Comparison of ENCODE assay signal across 18 cellular contexts in the genomic region with DNA sequence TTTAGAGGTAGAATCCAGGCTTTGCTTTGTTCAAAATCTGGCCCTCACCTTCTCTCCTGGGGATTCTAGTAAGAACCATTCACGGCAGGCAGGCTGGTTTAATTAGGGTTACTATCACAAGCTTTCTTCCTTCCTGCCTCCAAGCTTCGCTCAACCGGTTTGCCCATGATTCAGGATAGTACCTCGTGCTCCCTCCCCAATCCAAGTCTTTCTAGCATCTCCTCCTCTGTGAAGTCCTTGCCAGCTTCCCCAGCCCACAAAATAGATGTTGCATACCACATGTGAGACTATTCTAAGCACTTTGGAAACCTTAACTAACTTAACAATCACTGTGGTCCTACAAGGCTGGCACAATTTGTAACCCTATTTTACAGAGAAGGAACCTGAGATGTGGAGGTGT.
DNase-seq lines count a peak whose midpoint lies in the region; ATAC-seq, FAIRE-seq and TF ChIP-seq lines count a peak whose summit lies in the region.
"Had no signal": no experiment of that assay in that cellular context is flagged by ENCODE, and none has a peak within 500 bp of the region (broad histone marks: within the 10 kb centered on the region; RNA-seq: fewer than 3 reads in every experiment).

No MANE protein-coding gene starts in this region.

- H3K9me1 ChIP-seq in keratinocyte (ENCODE audit: control insufficient read depth, extremely low read depth, insufficient read depth, low read length): no peaks in the 10 kb centered on the region

- peak overlapping the region; percentile 1 for H3K27ac Mint-ChIP-seq in type B pancreatic cell
- H3K27ac Mint-ChIP-seq: activated naive CD8-positive, alpha-beta T cell; natural killer cell treated with Interleukin-12 subunit alpha and Interleukin-12 subunit beta and Interleukin-15 and Interleukin-18, amount 100 ng/mL, for 72 hours had no signal

- no peaks in the 10 kb centered on the region for H3K9me3 Mint-ChIP-seq in type B pancreatic cell
- H3K9me3 Mint-ChIP-seq: natural killer cell treated with Interleukin-12 subunit alpha and Interleukin-12 subunit beta and Interleukin-15 and Interleukin-18, amount 100 ng/mL, for 72 hours had no signal

- H3K36me3 ChIP-seq in keratinocyte (ENCODE audit: control insufficient read depth in 2 of 2, extremely low read depth in 1 of 2, insufficient read depth in 2 of 2, low read length in 2 of 2) (no peaks in the 10 kb centered on the region), SK-N-SH (replicated peaks in 1 of 2; ENCODE audit: control insufficient read depth in 1 of 2, insufficient read depth in 2 of 2, low read length in 1 of 2) (no peaks in the 10 kb centered on the region), lower lobe of right lung (no peaks in the 10 kb centered on the region)
- H3K36me3 ChIP-seq: thoracic aorta had no signal

- TF ChIP-seq RAD21 in SK-N-SH (IDR thresholded peaks at IDR 0.05; ENCODE audit: low read length): no peak

- peak overlapping the region; percentile 18 for H3K4me3 Mint-ChIP-seq in type B pancreatic cell
- H3K4me3 Mint-ChIP-seq: activated naive CD8-positive, alpha-beta T cell; natural killer cell treated with Interleukin-12 subunit alpha and Interleukin-12 subunit beta and Interleukin-15 and Interleukin-18, amount 100 ng/mL, for 72 hours had no signal

- POLR2A ChIA-PET in SK-N-SH (lab: Yijun Ruan, JAX): no interaction called here

- H3F3A ChIP-seq in SK-N-SH (replicated peaks; ENCODE audit: insufficient read depth): peaks cover 27% of the 10 kb centered on the region

- peaks cover 41% of the 10 kb centered on the region for H3K4me1 ChIP-seq in keratinocyte (ENCODE audit: control insufficient read depth, extremely low read depth, insufficient read depth, low read length)
- peaks cover 7 to 29% of the 10 kb centered on the region in 2 experiments for H3K4me1 ChIP-seq in SK-N-SH (ENCODE audit: control insufficient read depth in 1 of 2, insufficient read depth in 2 of 2, low read depth in 1 of 2, low read length in 1 of 2)
- H3K4me1 ChIP-seq in lower lobe of right lung: peaks cover 40% of the 10 kb centered on the region

- in situ Hi-C loops in astrocyte of the cerebellum (cut with HindIII; ENCODE audit: low sequenced_read_pairs): loop anchor here (5.0 kb wide), 1 partner anchor 52 kb away; no protein-coding TSS in a partner anchor

- H3K9me2 ChIP-seq in SK-N-SH: no peaks in the 10 kb centered on the region

- intact Hi-C loops in lower lobe of right lung (cut with DNase I): no loop called here

- TF ChIP-seq CTCF in astrocyte of the cerebellum (IDR thresholded peaks at IDR 0.05; ENCODE audit: low read depth, low read length, missing control alignments) (no peak), keratinocyte (optimal IDR thresholded peaks at IDR 0.05 in 1 of 3, IDR thresholded peaks at IDR 0.05 in 1 of 3, conservative IDR thresholded peaks at IDR 0.05 in 1 of 3; ENCODE audit: extremely low read depth in 1 of 3, insufficient read depth in 2 of 3, low read length in 3 of 3) (no peak), type B pancreatic cell (conservative IDR thresholded peaks at IDR 0.05) (no peak), SK-N-SH (IDR thresholded peaks at IDR 0.05) (no peak), lower lobe of right lung (IDR thresholded peaks at IDR 0.05) (no peak)

- no peaks in the 10 kb centered on the region for H3K27me3 ChIP-seq in keratinocyte (ENCODE audit: control insufficient read depth, extremely low read depth, insufficient read depth, low read length)
- H3K27me3 ChIP-seq in SK-N-SH (ENCODE audit: insufficient read depth): no peaks in the 10 kb centered on the region
- no peaks in the 10 kb centered on the region for H3K27me3 ChIP-seq in lower lobe of right lung (ENCODE audit: low read depth)

- no peak for TF ChIP-seq EP300 in SK-N-SH (IDR thresholded peaks at IDR 0.05; ENCODE audit: borderline replicate concordance in 1 of 2, low read depth in 1 of 2, low read length in 1 of 2)

- no peaks in the 10 kb centered on the region for H3K36me3 Mint-ChIP-seq in type B pancreatic cell
- H3K36me3 Mint-ChIP-seq: activated naive CD8-positive, alpha-beta T cell; natural killer cell treated with Interleukin-12 subunit alpha and Interleukin-12 subunit beta and Interleukin-15 and Interleukin-18, amount 100 ng/mL, for 72 hours had no signal

- no peak overlapping the region for H3K9ac ChIP-seq in keratinocyte (ENCODE audit: control insufficient read depth, extremely low read depth, insufficient read depth, low read length)
- no peak overlapping the region for H3K9ac ChIP-seq in SK-N-SH

- CTCF ChIA-PET in SK-N-SH (lab: Yijun Ruan, JAX): interaction anchor here (3.9 to 4.8 kb wide), 2 partner anchors 10 to 228 kb away, joined by 17 to 33 read pairs; no protein-coding TSS in a partner anchor

- H3K27ac ChIP-seq in keratinocyte (ENCODE audit: control insufficient read depth, insufficient read depth, low read length): peak overlapping the region; percentile 73
- no peak overlapping the region for H3K27ac ChIP-seq in SK-N-SH (ENCODE audit: low read depth in 2 of 2, low read length in 1 of 2)
- H3K27ac ChIP-seq in lower lobe of right lung: no peak overlapping the region
- H3K27ac ChIP-seq: 22Rv1, thoracic aorta had no signal

- peaks cover 3% of the 10 kb centered on the region for H3K27me3 Mint-ChIP-seq in type B pancreatic cell
- H3K27me3 Mint-ChIP-seq: activated naive CD8-positive, alpha-beta T cell had no signal

- DNase-seq in DMS53 (lab: John Stamatoyannopoulos, UW) (peak; percentile 31), DMS53 treated with DMSO at 0.1 percent for 48 hours (lab: John Stamatoyannopoulos, UW; ENCODE audit: unreplicated experiment) (no peak), astrocyte of the cerebellum (ENCODE audit: low read depth) (peak; percentile 42), keratinocyte (ENCODE audit: low read depth, low spot score) (peak; percentile 49), type B pancreatic cell (ENCODE audit: extremely low spot score, unreplicated experiment) (no peak), NAMALWA (ENCODE audit: low spot score) (no peak), SK-N-SH (no peak), lower lobe of right lung (no peak)
- DNase-seq: DMS 273 treated with DMSO at 0.1 percent for 48 hours, NCI-H1048, NCI-H524 treated with DMSO at 0.1 percent for 48 hours, Right ventricle myocardium superior had no signal

- dilution Hi-C loops in keratinocyte (cut with MboI; ENCODE audit: extremely low pct_ligation_motif_present, low sequenced_read_pairs): no loop called here

- H4K20me1 ChIP-seq in keratinocyte (ENCODE audit: control insufficient read depth, extremely low read depth, insufficient read depth, low read length): no peaks in the 10 kb centered on the region
- H4K20me1 ChIP-seq in SK-N-SH (ENCODE audit: insufficient read depth): no peaks in the 10 kb centered on the region

- FAIRE-seq in keratinocyte (lab: Jason Lieb, UNC): peak; percentile 93
- FAIRE-seq: GM12892, H54 had no signal

- WGBS in SK-N-SH (ENCODE audit: low lambda C conversion rate): 89% methylated on average over 4 of the region's 4 CpGs

- H3K4me1 Mint-ChIP-seq in type B pancreatic cell (ENCODE audit: unreplicated experiment): peaks cover 30% of the 10 kb centered on the region

- H3K4me3 ChIP-seq in astrocyte of the cerebellum (ENCODE audit: low read depth, low read length) (no peak overlapping the region), keratinocyte (ENCODE audit: control insufficient read depth in 2 of 3, extremely low read depth in 1 of 3, insufficient read depth in 2 of 3, low read depth in 1 of 3, low read length in 3 of 3) (no peak overlapping the region), SK-N-SH (ENCODE audit: low read depth in 2 of 2, low read length in 1 of 2) (no peak overlapping the region), lower lobe of right lung (no peak overlapping the region)
- H3K4me3 ChIP-seq: thoracic aorta had no signal

- H3K79me2 ChIP-seq in keratinocyte (ENCODE audit: control insufficient read depth, insufficient read depth, low read length) (no peaks in the 10 kb centered on the region), SK-N-SH (ENCODE audit: insufficient read depth) (no peaks in the 10 kb centered on the region)

- H2AFZ ChIP-seq in keratinocyte (ENCODE audit: control insufficient read depth, low read length): peak overlapping the region; percentile 67
- H2AFZ ChIP-seq in SK-N-SH (ENCODE audit: low read depth): no peak overlapping the region

- H3K9me3 ChIP-seq in keratinocyte (ENCODE audit: control insufficient read depth, low read depth, low read length) (no peaks in the 10 kb centered on the region), SK-N-SH (no peaks in the 10 kb centered on the region), lower lobe of right lung (no peaks in the 10 kb centered on the region)
- H3K9me3 ChIP-seq: thoracic aorta had no signal

- no peak for ATAC-seq in lower lobe of right lung
- ATAC-seq: natural killer cell treated with Interleukin-12 subunit alpha and Interleukin-12 subunit beta and Interleukin-15 and Interleukin-18, amount 100 ng/mL, for 72 hours had no signal

- peak overlapping the region; percentile 40 for H3K4me2 ChIP-seq in keratinocyte (ENCODE audit: control insufficient read depth, extremely low read depth, insufficient read depth, low read depth, low read length)
- no peak overlapping the region for H3K4me2 ChIP-seq in SK-N-SH

TF ChIP-seq in SK-N-SH, 30 proteins besides CTCF, POLR2A, EP300 and RAD21 (continues in another document):
- TF ChIP-seq MEF2A (IDR thresholded peaks at IDR 0.05; ENCODE audit: borderline replicate concordance, low read depth) (no peak), JUND (IDR thresholded peaks at IDR 0.05) (no peak)

Comparison
In these comparisons a context has a peak if more than half of its experiments do, and no peak if none do; other contexts are left out.
1. DNase-seq: peak in DMS53 (single experiment), astrocyte of the cerebellum (single experiment) and keratinocyte (single experiment); none in DMS53 treated with DMSO at 0.1 percent for 48 hours (single experiment), type B pancreatic cell (single experiment), NAMALWA (single experiment), SK-N-SH (single experiment) and lower lobe of right lung (single experiment).